ENCODE assay signal across 15 cellular contexts in genomic region chr10:25753776-25754175, GRCh38.
DNase-seq lines count a peak whose midpoint lies in the region; ATAC-seq, FAIRE-seq and TF ChIP-seq lines count a peak whose summit lies in the region.
"Had no signal": no experiment of that assay in that cellular context is flagged by ENCODE, and none has a peak within 500 bp of the region (broad histone marks: within the 10 kb centered on the region; RNA-seq: fewer than 3 reads in every experiment).

No MANE protein-coding gene starts in this region.

- H3K36me3 ChIP-seq in astrocyte (ENCODE audit: insufficient read depth, low read length), result no peaks in the 10 kb centered on the region
- no peaks in the 10 kb centered on the region for H3K36me3 ChIP-seq in colonic mucosa
- H3K36me3 ChIP-seq: upper lobe of left lung had no signal

- no peaks in the 10 kb centered on the region for H3K79me2 ChIP-seq in astrocyte (ENCODE audit: insufficient read depth, low read length)

- no peak overlapping the region for H3K4me3 Mint-ChIP-seq in astrocyte (ENCODE audit: unreplicated experiment)

- H3K9me3 ChIP-seq in astrocyte (ENCODE audit: insufficient read depth, low read depth, low read length) (no peaks in the 10 kb centered on the region), colonic mucosa (no peaks in the 10 kb centered on the region)
- H3K9me3 ChIP-seq: upper lobe of left lung had no signal

- peak overlapping the region; percentile 67 for H3K27ac Mint-ChIP-seq in astrocyte (ENCODE audit: unreplicated experiment)

- H4K20me1 ChIP-seq in astrocyte (ENCODE audit: insufficient read depth, low read length), result no peaks in the 10 kb centered on the region

- TF ChIP-seq CTCF in NB4 (IDR thresholded peaks at IDR 0.05; ENCODE audit: low read depth, low read length) (no peak), astrocyte (IDR thresholded peaks at IDR 0.05; ENCODE audit: insufficient read depth, low read depth, low read length) (no peak), colonic mucosa (IDR thresholded peaks at IDR 0.05) (no peak)

- no peaks in the 10 kb centered on the region for H3K27me3 Mint-ChIP-seq in astrocyte (ENCODE audit: low read depth, unreplicated experiment)

- no peak overlapping the region for H3K9ac ChIP-seq in astrocyte (ENCODE audit: low read length)
- H3K9ac ChIP-seq in colonic mucosa (ENCODE audit: low read depth in 2 of 2, low read length in 2 of 2), result no peak overlapping the region

- H3K4me3 ChIP-seq in NB4 (ENCODE audit: low read depth, low read length), result no peak overlapping the region
- no peak overlapping the region for H3K4me3 ChIP-seq in astrocyte (ENCODE audit: insufficient read depth, low read depth, low read length)
- no peak overlapping the region for H3K4me3 ChIP-seq in colonic mucosa
- H3K4me3 ChIP-seq: upper lobe of left lung had no signal

- H3K4me1 ChIP-seq in astrocyte (ENCODE audit: insufficient read depth, low read length) (no peaks in the 10 kb centered on the region), colonic mucosa (no peaks in the 10 kb centered on the region)
- H3K4me1 ChIP-seq: upper lobe of left lung had no signal

- no peaks in the 10 kb centered on the region for H3K27me3 ChIP-seq in astrocyte (ENCODE audit: insufficient read depth, low read length)
- no peaks in the 10 kb centered on the region for H3K27me3 ChIP-seq in colonic mucosa
- H3K27me3 ChIP-seq: upper lobe of left lung had no signal

- H3K36me3 Mint-ChIP-seq in astrocyte (ENCODE audit: low read depth, unreplicated experiment), result no peaks in the 10 kb centered on the region

- no peak for TF ChIP-seq POLR2A in NB4 (IDR thresholded peaks at IDR 0.05; ENCODE audit: extremely low read depth, insufficient read length)

- intact Hi-C loops in colonic mucosa (cut with DNase I), result no loop called here

- H3K27ac ChIP-seq in astrocyte (ENCODE audit: low read depth, low read length) (no peak overlapping the region), colonic mucosa (no peak overlapping the region)
- H3K27ac ChIP-seq: upper lobe of left lung had no signal

- ATAC-seq in GM18519 (IDR thresholded peaks at IDR 0.05; ENCODE audit: low FRiP score, unreplicated experiment), result no peak
- ATAC-seq: PC-3 had no signal

- H3K4me1 Mint-ChIP-seq in astrocyte (ENCODE audit: low read depth, unreplicated experiment), result peaks cover 13% of the 10 kb centered on the region

- no peak overlapping the region for H2AFZ ChIP-seq in astrocyte (ENCODE audit: low read depth, low read length)

- FAIRE-seq in astrocyte (lab: Jason Lieb, UNC), result no peak

- no peaks in the 10 kb centered on the region for H3K9me3 Mint-ChIP-seq in astrocyte (ENCODE audit: unreplicated experiment)

- H3K4me2 ChIP-seq in astrocyte (ENCODE audit: low read length), result no peak overlapping the region

- DNase-seq in Daoy (ENCODE audit: low read depth) (peak; percentile 42), NB4 (ENCODE audit: low read depth) (peak; percentile 33), astrocyte (ENCODE audit: low read depth) (peak; percentile 73), kidney glomerular epithelial cell (lab: John Stamatoyannopoulos, UW) (peak; percentile 50), colonic mucosa (no peak), DMS53 (lab: John Stamatoyannopoulos, UW) (no peak), nucleus accumbens (lab: John Stamatoyannopoulos, UW) (no peak)
- DNase-seq: anterior cingulate cortex, mammary epithelial cell, NCI-H1092 treated with DMSO at 0.1 percent for 48 hours, NCI-H345, PC-3, SW 1271 had no signal

Comparison
In these comparisons a context has a peak if more than half of its experiments do, and no peak if none do; other contexts are left out.
1. DNase-seq: peak in Daoy (single experiment), NB4 (single experiment), astrocyte (single experiment) and kidney glomerular epithelial cell (single experiment); none in colonic mucosa (single experiment), DMS53 (single experiment) and nucleus accumbens (0 of 56).